In genomic region chr19:35208121-35208520, GRCh38 we compare ENCODE assay signal across 1 cellular context.
TF ChIP-seq lines count a peak whose summit lies in the region.

No MANE protein-coding gene starts in this region.

TF ChIP-seq in GM12878, 131 proteins besides CTCF, POLR2A, EP300 and RAD21:
- TF ChIP-seq SMARCA5 (IDR thresholded peaks at IDR 0.05) (0 out of 2 replicates have a peak, but pooled peaks have one; percentile 37), WRNIP1 (IDR thresholded peaks at IDR 0.05; ENCODE audit: borderline replicate concordance, low read depth, low read length) (no peak)
